In genomic region chr10:102285134-102285533, GRCh38 we compare ENCODE assay signal across 1 cellular context.
TF ChIP-seq lines count a peak whose summit lies in the region.

No MANE protein-coding gene starts in this region.

TF ChIP-seq in GM12878, 131 proteins besides CTCF, POLR2A, EP300 and RAD21:
- TF ChIP-seq YY1 (IDR thresholded peaks at IDR 0.05; ENCODE audit: low read depth, low read length) (no peak), CREM (IDR thresholded peaks at IDR 0.05; ENCODE audit: low read depth) (no peak), POLR2AphosphoS5 (IDR thresholded peaks at IDR 0.05; ENCODE audit: low read length) (no peak), GATAD2B (conservative IDR thresholded peaks at IDR 0.05; ENCODE audit: low read depth) (no peak), CREB1 (IDR thresholded peaks at IDR 0.05; ENCODE audit: low read depth) (no peak), ZBTB40 (IDR thresholded peaks at IDR 0.05; ENCODE audit: borderline replicate concordance) (no peak), ATF3 (IDR thresholded peaks at IDR 0.05; ENCODE audit: borderline replicate concordance, extremely low read depth, low read depth, low read length) (no peak), ASH2L (IDR thresholded peaks at IDR 0.05; ENCODE audit: borderline replicate concordance, low read depth) (no peak), RELA (IDR thresholded peaks at IDR 0.05; ENCODE audit: borderline replicate concordance, partially characterized antibody) (no peak), FOXK2 (IDR thresholded peaks at IDR 0.05) (no peak), RUNX3 (IDR thresholded peaks at IDR 0.05; ENCODE audit: low read length) (no peak), JUNB (IDR thresholded peaks at IDR 0.05) (no peak), BCL3 (IDR thresholded peaks at IDR 0.05; ENCODE audit: borderline replicate concordance, insufficient read depth, low read depth, low read length, poor library complexity, severe bottlenecking) (no peak), PML (IDR thresholded peaks at IDR 0.05; ENCODE audit: low read length) (no peak), TAF1 (IDR thresholded peaks at IDR 0.05; ENCODE audit: borderline replicate concordance, low read depth, low read length) (no peak), ZNF274 (IDR thresholded peaks at IDR 0.05; ENCODE audit: insufficient read depth, insufficient read length) (no peak)
